1 cellular context compared by ENCODE assay signal in the genomic region with DNA sequence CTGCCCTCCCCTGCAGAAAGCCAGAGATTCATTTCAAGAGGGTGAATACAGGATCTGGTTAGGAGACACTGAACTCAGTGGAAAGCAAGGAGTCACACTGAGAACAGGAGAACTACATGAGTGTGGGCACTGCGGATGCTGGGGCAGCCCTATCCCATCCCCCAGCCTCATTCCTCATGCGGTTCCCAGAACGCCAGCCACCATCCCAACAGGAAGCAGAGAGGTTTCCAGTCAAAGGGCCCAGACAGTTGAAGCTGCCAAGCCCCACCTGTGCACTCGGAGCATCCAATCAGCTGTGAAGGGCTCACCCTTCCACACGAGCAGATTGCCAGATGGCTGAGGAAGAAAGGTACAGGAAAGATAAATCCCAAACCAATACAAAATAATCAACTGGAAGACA.
TF ChIP-seq lines count a peak whose summit lies in the region.

No MANE protein-coding gene starts in this region.

TF ChIP-seq in GM23338, 12 proteins besides CTCF, POLR2A, EP300 and RAD21:
- TF ChIP-seq EZH2phosphoT487 (IDR thresholded peaks at IDR 0.05; ENCODE audit: unreplicated experiment) (no peak), ZNF114 (CRISPR knock-in tag; IDR thresholded peaks at IDR 0.05) (no peak), JUNB (IDR thresholded peaks at IDR 0.05; ENCODE audit: unreplicated experiment) (no peak), POLR2AphosphoS5 (IDR thresholded peaks at IDR 0.05; ENCODE audit: low read depth) (no peak), EZH2 (IDR thresholded peaks at IDR 0.05; ENCODE audit: low read depth, unreplicated experiment) (no peak)
- TF ChIP-seq, protein P1, sequence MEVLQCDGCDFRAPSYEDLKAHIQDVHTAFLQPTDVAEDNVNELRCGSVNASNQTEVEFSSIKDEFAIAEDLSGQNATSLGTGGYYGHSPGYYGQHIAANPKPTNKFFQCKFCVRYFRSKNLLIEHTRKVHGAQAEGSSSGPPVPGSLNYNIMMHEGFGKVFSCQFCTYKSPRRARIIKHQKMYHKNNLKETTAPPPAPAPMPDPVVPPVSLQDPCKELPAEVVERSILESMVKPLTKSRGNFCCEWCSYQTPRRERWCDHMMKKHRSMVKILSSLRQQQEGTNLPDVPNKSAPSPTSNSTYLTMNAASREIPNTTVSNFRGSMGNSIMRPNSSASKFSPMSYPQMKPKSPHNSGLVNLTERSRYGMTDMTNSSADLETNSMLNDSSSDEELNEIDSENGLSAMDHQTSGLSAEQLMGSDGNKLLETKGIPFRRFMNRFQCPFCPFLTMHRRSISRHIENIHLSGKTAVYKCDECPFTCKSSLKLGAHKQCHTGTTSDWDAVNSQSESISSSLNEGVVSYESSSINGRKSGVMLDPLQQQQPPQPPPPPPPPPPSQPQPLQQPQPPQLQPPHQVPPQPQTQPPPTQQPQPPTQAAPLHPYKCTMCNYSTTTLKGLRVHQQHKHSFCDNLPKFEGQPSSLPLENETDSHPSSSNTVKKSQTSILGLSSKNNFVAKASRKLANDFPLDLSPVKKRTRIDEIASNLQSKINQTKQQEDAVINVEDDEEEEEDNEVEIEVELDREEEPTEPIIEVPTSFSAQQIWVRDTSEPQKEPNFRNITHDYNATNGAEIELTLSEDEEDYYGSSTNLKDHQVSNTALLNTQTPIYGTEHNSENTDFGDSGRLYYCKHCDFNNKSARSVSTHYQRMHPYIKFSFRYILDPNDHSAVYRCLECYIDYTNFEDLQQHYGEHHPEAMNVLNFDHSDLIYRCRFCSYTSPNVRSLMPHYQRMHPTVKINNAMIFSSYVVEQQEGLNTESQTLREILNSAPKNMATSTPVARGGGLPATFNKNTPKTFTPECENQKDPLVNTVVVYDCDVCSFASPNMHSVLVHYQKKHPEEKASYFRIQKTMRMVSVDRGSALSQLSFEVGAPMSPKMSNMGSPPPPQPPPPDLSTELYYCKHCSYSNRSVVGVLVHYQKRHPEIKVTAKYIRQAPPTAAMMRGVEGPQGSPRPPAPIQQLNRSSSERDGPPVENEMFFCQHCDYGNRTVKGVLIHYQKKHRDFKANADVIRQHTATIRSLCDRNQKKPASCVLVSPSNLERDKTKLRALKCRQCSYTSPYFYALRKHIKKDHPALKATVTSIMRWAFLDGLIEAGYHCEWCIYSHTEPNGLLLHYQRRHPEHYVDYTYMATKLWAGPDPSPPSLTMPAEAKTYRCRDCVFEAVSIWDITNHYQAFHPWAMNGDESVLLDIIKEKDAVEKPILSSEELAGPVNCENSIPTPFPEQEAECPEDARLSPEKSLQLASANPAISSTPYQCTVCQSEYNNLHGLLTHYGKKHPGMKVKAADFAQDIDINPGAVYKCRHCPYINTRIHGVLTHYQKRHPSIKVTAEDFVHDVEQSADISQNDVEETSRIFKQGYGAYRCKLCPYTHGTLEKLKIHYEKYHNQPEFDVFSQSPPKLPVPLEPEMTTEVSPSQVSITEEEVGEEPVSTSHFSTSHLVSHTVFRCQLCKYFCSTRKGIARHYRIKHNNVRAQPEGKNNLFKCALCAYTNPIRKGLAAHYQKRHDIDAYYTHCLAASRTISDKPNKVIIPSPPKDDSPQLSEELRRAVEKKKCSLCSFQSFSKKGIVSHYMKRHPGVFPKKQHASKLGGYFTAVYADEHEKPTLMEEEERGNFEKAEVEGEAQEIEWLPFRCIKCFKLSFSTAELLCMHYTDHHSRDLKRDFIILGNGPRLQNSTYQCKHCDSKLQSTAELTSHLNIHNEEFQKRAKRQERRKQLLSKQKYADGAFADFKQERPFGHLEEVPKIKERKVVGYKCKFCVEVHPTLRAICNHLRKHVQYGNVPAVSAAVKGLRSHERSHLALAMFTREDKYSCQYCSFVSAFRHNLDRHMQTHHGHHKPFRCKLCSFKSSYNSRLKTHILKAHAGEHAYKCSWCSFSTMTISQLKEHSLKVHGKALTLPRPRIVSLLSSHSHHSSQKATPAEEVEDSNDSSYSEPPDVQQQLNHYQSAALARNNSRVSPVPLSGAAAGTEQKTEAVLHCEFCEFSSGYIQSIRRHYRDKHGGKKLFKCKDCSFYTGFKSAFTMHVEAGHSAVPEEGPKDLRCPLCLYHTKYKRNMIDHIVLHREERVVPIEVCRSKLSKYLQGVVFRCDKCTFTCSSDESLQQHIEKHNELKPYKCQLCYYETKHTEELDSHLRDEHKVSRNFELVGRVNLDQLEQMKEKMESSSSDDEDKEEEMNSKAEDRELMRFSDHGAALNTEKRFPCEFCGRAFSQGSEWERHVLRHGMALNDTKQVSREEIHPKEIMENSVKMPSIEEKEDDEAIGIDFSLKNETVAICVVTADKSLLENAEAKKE (CRISPR knock-in tag; IDR thresholded peaks at IDR 0.05) = no peak
